ENCODE assay signal across 8 cellular contexts in genomic region chr2:201644001-201644400, GRCh38. TPM values are rescaled to one million over a fixed set of nuclear protein-coding genes. Genes with fewer than 3 reads are reported as not detected.
DNase-seq lines count a peak whose midpoint lies in the region; ATAC-seq and TF ChIP-seq lines count a peak whose summit lies in the region.

No MANE protein-coding gene starts in this region.

- H3K27ac Mint-ChIP-seq in Caco-2 (ENCODE audit: unreplicated experiment) (peak overlapping the region; percentile 97), progenitor cell of endocrine pancreas (peak overlapping the region; percentile 78)

- POLR2A ChIA-PET in Caco-2 (lab: Charles Lee), result no interaction called here

- no peaks in the 10 kb centered on the region for H3K27me3 ChIP-seq in Caco-2 (replicated peaks; ENCODE audit: control insufficient read depth, insufficient read depth, low read length)
- H3K27me3 ChIP-seq in esophagus (ENCODE audit: control insufficient read depth in 1 of 2, insufficient read depth in 2 of 2, low read length in 2 of 2), result no peaks in the 10 kb centered on the region

- H3K4me3 ChIP-seq in Caco-2 (ENCODE audit: low read depth, low read length) (no peak overlapping the region; the same call in 1 of the 2 replicates), esophagus (ENCODE audit: low read depth in 1 of 2, low read length in 2 of 2) (peak overlapping the region in 1 of 2 donors; percentile 89)

- H3K36me3 Mint-ChIP-seq in Caco-2 (ENCODE audit: insufficient read depth, unreplicated experiment), result peaks cover 8% of the 10 kb centered on the region
- H3K36me3 Mint-ChIP-seq in progenitor cell of endocrine pancreas (ENCODE audit: insufficient read depth), result no peaks in the 10 kb centered on the region

- ATAC-seq in HG03025 (IDR thresholded peaks at IDR 0.05; ENCODE audit: low FRiP score, unreplicated experiment) (no peak), GM18870 (IDR thresholded peaks at IDR 0.05; ENCODE audit: unreplicated experiment) (no peak)

- intact Hi-C loops in Caco-2 (cut with micrococcal nuclease; ENCODE audit: unreplicated experiment), result loop anchor here (10.0 kb wide), 2 partner anchors 229 to 409 kb away; no protein-coding TSS in a partner anchor

- H3K9me3 Mint-ChIP-seq in Caco-2 (ENCODE audit: unreplicated experiment) (no peaks in the 10 kb centered on the region), progenitor cell of endocrine pancreas (ENCODE audit: low read depth) (no peaks in the 10 kb centered on the region)

- peak overlapping the region; percentile 74 to 78 for H3K27ac ChIP-seq in esophagus (ENCODE audit: low read depth in 2 of 2, low read length in 1 of 2)

- H3K4me1 ChIP-seq in Caco-2, result no peaks in the 10 kb centered on the region
- no peaks in the 10 kb centered on the region for H3K4me1 ChIP-seq in esophagus (ENCODE audit: control insufficient read depth in 2 of 2, insufficient read depth in 2 of 2, low read length in 1 of 2)

- no peak for DNase-seq in Caco-2
- peak; percentile 69 for DNase-seq in RPMI7951 (ENCODE audit: low read depth)
- no peak for DNase-seq in progenitor cell of endocrine pancreas (ENCODE audit: low spot score, unreplicated experiment)
- DNase-seq in ecto neural progenitor cell (ENCODE audit: low spot score), result no peak
- DNase-seq in NCI-H1694 (lab: John Stamatoyannopoulos, UW), result no peak

- 35 to 46% methylated on average over 8 of the region's 8 CpGs for WGBS in esophagus, 2 donors

- TF ChIP-seq CTCF in Caco-2 (IDR thresholded peaks at IDR 0.05; ENCODE audit: insufficient read depth in 1 of 2, low read depth in 1 of 2, low read length in 1 of 2, severe bottlenecking in 1 of 2, unreplicated experiment in 1 of 2) (no peak), progenitor cell of endocrine pancreas (IDR thresholded peaks at IDR 0.05; ENCODE audit: unreplicated experiment) (no peak)

- H3K36me3 ChIP-seq in Caco-2 (ENCODE audit: control insufficient read depth, insufficient read depth, low read length), result no peaks in the 10 kb centered on the region
- no peaks in the 10 kb centered on the region for H3K36me3 ChIP-seq in esophagus (ENCODE audit: control insufficient read depth in 2 of 2, insufficient read depth in 2 of 2, low read length in 1 of 2)

- CTCF ChIA-PET in Caco-2 (lab: Charles Lee), result no interaction called here

- H3K9me3 ChIP-seq in Caco-2 (no peaks in the 10 kb centered on the region), esophagus (ENCODE audit: control insufficient read depth in 2 of 2, insufficient read depth in 1 of 2, low read depth in 1 of 2, low read length in 1 of 2) (no peaks in the 10 kb centered on the region)

- no TSS peak for BruUV-seq in Caco-2 (replicated peaks; lab: Mats Ljungman, UMichigan)

- peaks cover 18% of the 10 kb centered on the region for H3K4me1 Mint-ChIP-seq in Caco-2 (ENCODE audit: low read depth, unreplicated experiment)
- H3K4me1 Mint-ChIP-seq in progenitor cell of endocrine pancreas (ENCODE audit: low read depth), result peaks cover 15% of the 10 kb centered on the region

- H3K27me3 Mint-ChIP-seq in Caco-2 (ENCODE audit: insufficient read depth, unreplicated experiment), result no peaks in the 10 kb centered on the region
- H3K27me3 Mint-ChIP-seq in progenitor cell of endocrine pancreas, result no peaks in the 10 kb centered on the region

- H3K4me3 Mint-ChIP-seq in Caco-2 (ENCODE audit: unreplicated experiment), result peak overlapping the region; percentile 92
- H3K4me3 Mint-ChIP-seq in progenitor cell of endocrine pancreas (ENCODE audit: low read depth), result peak overlapping the region; percentile 98

RNA-seq across cellular contexts. Expression of gene TMEM237, which starts 0.7 kb away (rescaled TPM):
- total RNA-seq in Caco-2 (2022) (21.1 and 26.5 TPM in 2 replicates), progenitor cell of endocrine pancreas (55.3 and 57.8 TPM in 2 replicates)
- 132 and 136 TPM in 2 replicates for total RNA-seq in RPMI7951 (2014; rRNA removed; shearing (Covaris generic))
- 10 to 100 TPM; 14.9 to 16.5 TPM for polyA plus RNA-seq in esophagus

RNA-seq across cellular contexts. Expression of gene MPP4, which starts 54.4 kb away (rescaled TPM):
- 0.16 and 0.37 TPM in 2 replicates for total RNA-seq in Caco-2 (2022)
- 24.3 and 27.2 TPM in 2 replicates for total RNA-seq in RPMI7951 (2014; rRNA removed; shearing (Covaris generic))
- under 1 TPM in 1 of 2 donors, not detected in 1; 0.01 TPM for polyA plus RNA-seq in esophagus
- total RNA-seq in progenitor cell of endocrine pancreas, result 0.22 TPM in 1 of 2 replicates, not detected in the other

Comparison
In these comparisons a context has a peak if more than half of its experiments do, and no peak if none do; other contexts are left out.
1. RNA of gene MPP4, which starts 54.4 kb away (total RNA-seq): 24.3 to 27.2 TPM in RPMI7951; 0.16 to 0.37 TPM in Caco-2 and 0.22 TPM in progenitor cell of endocrine pancreas; every median in the first group is over 10 times any median in the second.